9 cellular contexts compared by ENCODE assay signal in the genomic region with DNA sequence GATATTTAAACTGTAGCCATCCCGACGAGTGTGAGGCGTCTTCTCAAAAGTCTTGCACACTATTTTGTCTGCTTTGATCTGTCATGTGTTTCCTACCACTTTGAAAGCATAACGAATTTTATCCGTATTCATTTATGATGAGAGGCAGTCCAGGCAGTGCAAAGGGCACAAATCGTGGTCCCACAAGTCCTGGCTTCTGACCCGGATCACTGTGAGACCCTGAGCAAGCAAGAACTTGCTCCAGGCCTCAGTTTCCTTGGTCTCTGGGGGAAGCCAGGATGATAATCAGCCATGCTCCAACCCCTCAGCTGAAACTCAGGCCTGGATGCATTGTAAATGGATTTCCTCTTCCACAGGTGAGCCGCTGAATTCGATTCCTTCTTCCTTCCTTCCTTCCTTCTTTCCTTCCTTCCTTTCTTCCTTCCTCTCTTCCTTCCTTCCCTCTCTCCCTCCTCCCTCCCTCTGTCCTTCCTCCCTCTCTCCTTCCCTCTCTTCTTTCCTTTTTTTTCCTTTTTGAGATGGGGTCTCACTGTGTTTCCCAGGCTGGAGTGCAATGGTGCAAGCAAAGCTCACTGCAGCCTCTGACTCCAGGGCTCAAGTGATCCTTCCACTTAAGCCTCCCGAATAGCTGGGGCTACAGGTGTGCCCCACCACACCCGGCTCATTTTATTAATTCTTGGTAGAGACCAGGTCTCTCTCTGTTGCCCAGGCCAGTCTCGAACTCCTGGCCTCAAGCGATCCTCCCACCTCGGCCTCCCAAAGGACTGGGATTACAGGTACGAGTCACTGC. TPM values are rescaled to one million over a fixed set of nuclear protein-coding genes. Genes with fewer than 3 reads are reported as not detected.
A peak's percentile ranks its signal among the peaks of the same experiment; 100 is the strongest.
DNase-seq lines count a peak whose midpoint lies in the region; ATAC-seq and TF ChIP-seq lines count a peak whose summit lies in the region.
"Had no signal": no experiment of that assay in that cellular context is flagged by ENCODE, and none has a peak within 500 bp of the region (broad histone marks: within the 10 kb centered on the region; RNA-seq: fewer than 3 reads in every experiment).

No MANE protein-coding gene starts in this region.

- H3K4me1 ChIP-seq in HUES48 (ENCODE audit: control insufficient read depth, insufficient read depth, low read length) (no peaks in the 10 kb centered on the region), stomach smooth muscle (ENCODE audit: control insufficient read depth, insufficient read depth, low read length) (peaks cover 15% of the 10 kb centered on the region), mucosa of descending colon (ENCODE audit: low read depth) (peaks cover 5% of the 10 kb centered on the region)

- peak overlapping the region; percentile 83 for H3K27ac Mint-ChIP-seq in activated naive CD8-positive, alpha-beta T cell treated with anti-CD3 and anti-CD28 coated beads, Interleukin-2, amount 10 ng/mL, durations not matched to agents 7 days and 5 days

- TF ChIP-seq CTCF in kidney epithelial cell (IDR thresholded peaks at IDR 0.05; ENCODE audit: insufficient read depth, low read length, poor library complexity, severe bottlenecking) (no peak), mucosa of descending colon (IDR thresholded peaks at IDR 0.05) (no peak)

- H3K9ac ChIP-seq in HUES48 (ENCODE audit: low read depth, low read length): no peak overlapping the region
- H3K9ac ChIP-seq in stomach smooth muscle (ENCODE audit: low read length in 2 of 2): peak overlapping the region; percentile 76 to 86

- H3K4me3 ChIP-seq in HUES48 (ENCODE audit: low read depth, low read length) (peak overlapping the region; percentile 46; the same call in 1 of the 2 replicates), kidney epithelial cell (ENCODE audit: low read depth, low read length) (peak overlapping the region; percentile 41), stomach smooth muscle (ENCODE audit: low read length in 2 of 2) (peak overlapping the region; percentile 82 to 84), mucosa of descending colon (no peak overlapping the region)

- POLR2A ChIA-PET in activated naive CD8-positive, alpha-beta T cell treated with anti-CD3 and anti-CD28 coated beads, Interleukin-2, amount 10 ng/mL, durations not matched to agents 7 days and 5 days (lab: Charles Lee): interaction anchor here (0.5 to 3.0 kb wide), 6 partner anchors 16 to 133 kb away, joined by 3 to 22 read pairs (median 4); a partner anchor contains a TSS

- H3K27me3 ChIP-seq in HUES48 (ENCODE audit: control insufficient read depth, insufficient read depth, low read length) (no peaks in the 10 kb centered on the region), kidney epithelial cell (ENCODE audit: control insufficient read depth, insufficient read depth, low read length) (peaks cover 2% of the 10 kb centered on the region), stomach smooth muscle (ENCODE audit: control insufficient read depth in 1 of 2, insufficient read depth in 2 of 2, low read length in 2 of 2) (no peaks in the 10 kb centered on the region)

- no peaks in the 10 kb centered on the region for H3K36me3 Mint-ChIP-seq in activated naive CD8-positive, alpha-beta T cell treated with anti-CD3 and anti-CD28 coated beads, Interleukin-2, amount 10 ng/mL, durations not matched to agents 7 days and 5 days

- peak overlapping the region; percentile 68 for H3K4me3 Mint-ChIP-seq in activated naive CD8-positive, alpha-beta T cell treated with anti-CD3 and anti-CD28 coated beads, Interleukin-2, amount 10 ng/mL, durations not matched to agents 7 days and 5 days

- no peaks in the 10 kb centered on the region for H3K9me3 ChIP-seq in HUES48 (ENCODE audit: control insufficient read depth, insufficient read depth, low read length)
- no peaks in the 10 kb centered on the region for H3K9me3 ChIP-seq in stomach smooth muscle (ENCODE audit: control insufficient read depth in 2 of 2, low read length in 2 of 2)
- no peaks in the 10 kb centered on the region for H3K9me3 ChIP-seq in mucosa of descending colon

- no peak for ATAC-seq in activated naive CD8-positive, alpha-beta T cell treated with anti-CD3 and anti-CD28 coated beads, Interleukin-2, amount 10 ng/mL, durations not matched to agents 7 days and 5 days (ENCODE audit: low read depth)
- ATAC-seq in mucosa of descending colon (no peak), HG02763 (IDR thresholded peaks at IDR 0.05; ENCODE audit: unreplicated experiment) (no peak)

- intact Hi-C loops in mucosa of descending colon (cut with DNase I, micrococcal nuclease): loop anchor here in 1 of 2 donors (10.0 kb wide), 1 partner anchor 58 kb away; no protein-coding TSS in a partner anchor

- DNase-seq in activated naive CD8-positive, alpha-beta T cell treated with anti-CD3 and anti-CD28 coated beads, Interleukin-2, amount 10 ng/mL, durations not matched to agents 7 days and 5 days: no peak
- DNase-seq in kidney epithelial cell (ENCODE audit: low read depth) (no peak), DMS153 treated with DMSO at 0.1 percent for 48 hours (lab: John Stamatoyannopoulos, UW; ENCODE audit: unreplicated experiment) (no peak), mucosa of descending colon (no peak)

- peaks cover 9% of the 10 kb centered on the region for H3K27me3 Mint-ChIP-seq in activated naive CD8-positive, alpha-beta T cell treated with anti-CD3 and anti-CD28 coated beads, Interleukin-2, amount 10 ng/mL, durations not matched to agents 7 days and 5 days

- peaks cover 14% of the 10 kb centered on the region for H3K4me1 Mint-ChIP-seq in activated naive CD8-positive, alpha-beta T cell treated with anti-CD3 and anti-CD28 coated beads, Interleukin-2, amount 10 ng/mL, durations not matched to agents 7 days and 5 days

- no peaks in the 10 kb centered on the region for H3K9me3 Mint-ChIP-seq in activated naive CD8-positive, alpha-beta T cell treated with anti-CD3 and anti-CD28 coated beads, Interleukin-2, amount 10 ng/mL, durations not matched to agents 7 days and 5 days

- H3K36me3 ChIP-seq in HUES48 (ENCODE audit: control insufficient read depth, insufficient read depth, low read length) (no peaks in the 10 kb centered on the region), kidney epithelial cell (ENCODE audit: control insufficient read depth, insufficient read depth, low read length) (no peaks in the 10 kb centered on the region), stomach smooth muscle (ENCODE audit: control insufficient read depth in 2 of 2, insufficient read depth in 2 of 2, low read length in 2 of 2) (no peaks in the 10 kb centered on the region), mucosa of descending colon (ENCODE audit: low read depth) (no peaks in the 10 kb centered on the region)

- no peak overlapping the region for H3K27ac ChIP-seq in HUES48 (ENCODE audit: low read depth, low read length)
- peak overlapping the region; percentile 67 for H3K27ac ChIP-seq in stomach smooth muscle (ENCODE audit: low read length)

RNA-seq across cellular contexts. Expression of a gene that starts 18.4 kb away (rescaled TPM):
- total RNA-seq in activated naive CD8-positive, alpha-beta T cell treated with anti-CD3 and anti-CD28 coated beads, Interleukin-2, amount 10 ng/mL, durations not matched to agents 7 days and 5 days: 10 to 100 TPM; 85.5 to 88.8 TPM
- total RNA-seq in kidney epithelial cell (32.5 and 40.3 TPM in 2 replicates), mucosa of descending colon (100 to 1,000 TPM; 105 to 153 (median 129) TPM)

RNA-seq across cellular contexts. Expression of a gene that starts 21.1 kb away (rescaled TPM):
- not detected for total RNA-seq in activated naive CD8-positive, alpha-beta T cell treated with anti-CD3 and anti-CD28 coated beads, Interleukin-2, amount 10 ng/mL, durations not matched to agents 7 days and 5 days
- total RNA-seq in kidney epithelial cell (0.75 TPM in 1 of 2 replicates, not detected in the other), mucosa of descending colon (1 to 10 TPM; 3.8 to 7.9 (median 6.0) TPM)
- total RNA-seq: HT1080; T-helper 2 cell treated with Interferon-gamma antibody and Interleukin-4, amounts not matched to agents 100 ng/mL and 5 ng/mL, for 36 hours had no signal

RNA-seq across cellular contexts. Expression of a gene that starts 52.6 kb away (rescaled TPM):
- 10 to 100 TPM in 1 of 2 experiments, 1 to 10 TPM in 1; 9.8 to 10.1 TPM for total RNA-seq in activated naive CD8-positive, alpha-beta T cell treated with anti-CD3 and anti-CD28 coated beads, Interleukin-2, amount 10 ng/mL, durations not matched to agents 7 days and 5 days
- total RNA-seq in kidney epithelial cell (14.8 and 21.7 TPM in 2 replicates), mucosa of descending colon (10 to 100 TPM in 1 of 3 donors, 1 to 10 TPM in 2; 6.9 to 13.9 (median 7.7) TPM)
